9 cellular contexts compared by ENCODE assay signal in the genomic region with DNA sequence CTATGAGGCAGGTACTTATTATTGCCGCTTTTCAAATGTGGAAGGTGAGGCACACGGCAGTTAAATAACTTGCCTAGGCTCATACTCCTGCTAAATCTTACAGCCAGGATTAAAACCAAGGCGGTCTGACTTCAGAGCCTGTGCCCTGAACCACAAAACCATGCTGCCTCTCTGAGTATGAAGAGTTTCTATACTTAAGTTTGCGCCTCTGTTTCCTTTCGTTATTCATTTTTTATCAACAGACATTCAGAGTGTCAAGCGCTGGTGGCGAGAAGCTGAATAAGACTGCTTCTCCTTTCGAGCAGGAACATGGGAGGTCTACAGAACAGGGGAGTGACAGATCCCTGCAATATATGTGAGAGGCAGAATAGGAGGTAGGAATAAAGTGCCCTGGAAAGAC.
DNase-seq lines count a peak whose midpoint lies in the region; ATAC-seq and TF ChIP-seq lines count a peak whose summit lies in the region.
"Had no signal": no experiment of that assay in that cellular context is flagged by ENCODE, and none has a peak within 500 bp of the region (broad histone marks: within the 10 kb centered on the region; RNA-seq: fewer than 3 reads in every experiment).

No MANE protein-coding gene starts in this region.

- H3K4me2 ChIP-seq in MM.1S (ENCODE audit: low read depth, low read length) = peak overlapping the region; percentile 13; the same call in 1 of the 2 replicates

- H3K9me3 ChIP-seq in MM.1S (replicated peaks; ENCODE audit: insufficient read depth, low read length) (no peaks in the 10 kb centered on the region), lower lobe of right lung (no peaks in the 10 kb centered on the region)

- intact Hi-C loops in lower lobe of right lung (cut with DNase I) = no loop called here

- no peak overlapping the region for H3K9ac ChIP-seq in MM.1S (ENCODE audit: low read length)

- H3K27ac ChIP-seq in MM.1S (ENCODE audit: low read length) (peak overlapping the region; percentile 22; the same call in 1 of the 2 replicates), foreskin keratinocyte (peak overlapping the region; percentile 96), lower lobe of right lung (no peak overlapping the region)
- H3K27ac ChIP-seq: brain microvascular endothelial cell had no signal

- H3K4me1 ChIP-seq in MM.1S (ENCODE audit: low read length) (peaks cover 29% of the 10 kb centered on the region), foreskin keratinocyte (peaks cover 21% of the 10 kb centered on the region), lower lobe of right lung (peaks cover 13% of the 10 kb centered on the region)

- peak; percentile 75 for DNase-seq in GM12865 (ENCODE audit: low read depth)
- DNase-seq in GM20000 (ENCODE audit: low spot score) = peak; percentile 32
- peak; percentile 22 for DNase-seq in MM.1S
- no peak for DNase-seq in foreskin keratinocyte
- DNase-seq in dedifferentiated amniotic fluid mesenchymal stem cell (ENCODE audit: extremely low spot score) = no peak
- DNase-seq in GM19240 (ENCODE audit: insufficient read length, low spot score) = no peak
- DNase-seq in lower lobe of right lung = no peak
- DNase-seq: brain microvascular endothelial cell had no signal

- TF ChIP-seq CTCF in GM12865 (IDR thresholded peaks at IDR 0.05; ENCODE audit: insufficient read depth, low read depth, low read length, missing control alignments) (no peak), GM20000 (IDR thresholded peaks at IDR 0.05; ENCODE audit: extremely low read depth, missing control alignments) (no peak), MM.1S (IDR thresholded peaks at IDR 0.05; ENCODE audit: low read length) (no peak), foreskin keratinocyte (conservative IDR thresholded peaks at IDR 0.05) (no peak), lower lobe of right lung (IDR thresholded peaks at IDR 0.05) (no peak)

- no peaks in the 10 kb centered on the region for H3K9me2 ChIP-seq in MM.1S (replicated peaks; ENCODE audit: insufficient read depth, low read length)

- no peaks in the 10 kb centered on the region for H3K27me3 ChIP-seq in MM.1S (replicated peaks; ENCODE audit: insufficient read depth, low read length)
- no peaks in the 10 kb centered on the region for H3K27me3 ChIP-seq in foreskin keratinocyte
- H3K27me3 ChIP-seq in lower lobe of right lung (ENCODE audit: low read depth) = no peaks in the 10 kb centered on the region
- H3K27me3 ChIP-seq: brain microvascular endothelial cell had no signal

- no peak overlapping the region for H3K4me3 ChIP-seq in GM12865 (ENCODE audit: low read depth, low read length)
- H3K4me3 ChIP-seq in MM.1S (ENCODE audit: low read length) = 0 out of 2 replicates have a peak overlapping the region, but pooled peaks have one; percentile 2
- H3K4me3 ChIP-seq in lower lobe of right lung = no peak overlapping the region

- no peaks in the 10 kb centered on the region for H3F3A ChIP-seq in MM.1S (ENCODE audit: insufficient read depth, low read length)

- H3K79me2 ChIP-seq in MM.1S (ENCODE audit: low read length) = no peaks in the 10 kb centered on the region

- ATAC-seq in foreskin keratinocyte = no peak
- no peak for ATAC-seq in esophagus mucosa
- no peak for ATAC-seq in lower lobe of right lung

- H2AFZ ChIP-seq in MM.1S (ENCODE audit: low read length) = no peak overlapping the region

- H3K36me3 ChIP-seq in MM.1S (replicated peaks; ENCODE audit: insufficient read depth, low read length) (no peaks in the 10 kb centered on the region), lower lobe of right lung (no peaks in the 10 kb centered on the region)
- H3K36me3 ChIP-seq: brain microvascular endothelial cell had no signal

- H4K20me1 ChIP-seq in MM.1S (ENCODE audit: insufficient read depth, low read length) = no peaks in the 10 kb centered on the region

Comparison
In these comparisons a context has a peak if more than half of its experiments do, and no peak if none do; other contexts are left out.
1. DNase-seq: peak in GM12865 (single experiment), GM20000 (single experiment) and MM.1S (single experiment); none in foreskin keratinocyte (0 of 2), dedifferentiated amniotic fluid mesenchymal stem cell (single experiment), GM19240 (single experiment) and lower lobe of right lung (single experiment).